1 cellular context compared by ENCODE assay signal in genomic region chr6:30725713-30726505, GRCh38.
TF ChIP-seq lines count a peak whose summit lies in the region.

No MANE protein-coding gene starts in this region.

TF ChIP-seq in SK-N-SH, 30 proteins besides CTCF, POLR2A, EP300 and RAD21 (continued from another document):
- TF ChIP-seq ZBTB33 (IDR thresholded peaks at IDR 0.05; ENCODE audit: borderline replicate concordance, low read depth) (peak; percentile 51; the same call in 1 of the 2 replicates), MXI1 (IDR thresholded peaks at IDR 0.05; ENCODE audit: low read depth, low read length) (no peak), YY1 (IDR thresholded peaks at IDR 0.05; ENCODE audit: low read depth) (0 out of 2 replicates have a peak, but pooled peaks have one; percentile 37), RFX5 (IDR thresholded peaks at IDR 0.05; ENCODE audit: low read length) (no peak), NFIC (IDR thresholded peaks at IDR 0.05; ENCODE audit: borderline replicate concordance) (peak; percentile 31; the same call in 1 of the 2 replicates)
TF ChIP-seq in SK-N-SH: peak in this region for 9.
